ENCODE assay signal across 15 cellular contexts in the genomic region with DNA sequence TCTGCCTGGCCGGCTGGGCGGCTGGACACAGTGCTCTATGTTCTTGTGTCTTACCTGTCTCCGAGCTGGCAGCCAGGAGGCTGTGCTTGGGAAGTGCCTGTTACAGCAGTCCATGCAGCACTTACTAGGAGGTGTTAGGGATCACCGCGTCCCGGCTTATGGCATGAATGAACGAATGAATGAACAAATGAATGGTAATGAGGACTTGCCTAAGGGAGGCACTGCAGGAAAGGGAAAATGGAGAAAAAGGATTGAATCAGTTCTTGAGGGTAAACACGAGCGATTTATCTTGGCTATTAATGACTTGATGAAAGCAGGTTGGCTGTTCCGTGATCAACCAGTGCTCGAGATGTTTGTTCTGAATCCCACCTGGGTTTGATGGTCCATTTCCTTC. TPM values are rescaled to one million over a fixed set of nuclear protein-coding genes. Genes with fewer than 3 reads are reported as not detected.
DNase-seq lines count a peak whose midpoint lies in the region; ATAC-seq and TF ChIP-seq lines count a peak whose summit lies in the region.
"Had no signal": no experiment of that assay in that cellular context is flagged by ENCODE, and none has a peak within 500 bp of the region (broad histone marks: within the 10 kb centered on the region; RNA-seq: fewer than 3 reads in every experiment).

No MANE protein-coding gene starts in this region.

- no CpG with 5 or more reads among the region's 11 CpGs for WGBS in trophoblast cell (ENCODE audit: extremely low coverage, insufficient coverage, insufficient read length)

- no peak overlapping the region for H3K4me3 ChIP-seq in CD8-positive, alpha-beta T cell (ENCODE audit: low read depth, low read length)
- no peak overlapping the region for H3K4me3 ChIP-seq in PC-9
- no peak overlapping the region for H3K4me3 ChIP-seq in trophoblast cell (ENCODE audit: low read depth, low read length)
- H3K4me3 ChIP-seq: SJCRH30 had no signal

- H2BK5ac ChIP-seq in trophoblast cell (ENCODE audit: low read depth, low read length, poor library complexity) = no peak overlapping the region

- no peak overlapping the region for H4K91ac ChIP-seq in trophoblast cell (ENCODE audit: low read depth, low read length)

- peaks cover 33% of the 10 kb centered on the region for H3F3A ChIP-seq in PC-9 (ENCODE audit: insufficient read depth, low read depth)

- no peak overlapping the region for H3K9ac ChIP-seq in trophoblast cell (ENCODE audit: low read length)

- H3K27me3 ChIP-seq in CD8-positive, alpha-beta T cell (ENCODE audit: insufficient read depth, low read length) = no peaks in the 10 kb centered on the region
- H3K27me3 ChIP-seq in PC-9 (ENCODE audit: insufficient read depth, low read depth) (no peaks in the 10 kb centered on the region), trophoblast cell (ENCODE audit: insufficient read depth, low read length) (no peaks in the 10 kb centered on the region)
- H3K27me3 ChIP-seq: foreskin keratinocyte, SJCRH30 had no signal

- no peaks in the 10 kb centered on the region for H3K27me3 Mint-ChIP-seq in CD8-positive, alpha-beta T cell (ENCODE audit: low read depth)
- H3K27me3 Mint-ChIP-seq in effector memory CD8-positive, alpha-beta T cell = no peaks in the 10 kb centered on the region

- no peak overlapping the region for H3K4me2 ChIP-seq in PC-9
- no peak overlapping the region for H3K4me2 ChIP-seq in trophoblast cell (ENCODE audit: low read length)

- no peak for DNase-seq in CD8-positive, alpha-beta T cell
- no peak for DNase-seq in PC-9
- DNase-seq in effector memory CD8-positive, alpha-beta T cell = no peak
- DNase-seq in trophoblast cell = no peak
- no peak for DNase-seq in hepatic stellate cell (ENCODE audit: low spot score)
- no peak for DNase-seq in NCI-H774 (lab: John Stamatoyannopoulos, UW)
- DNase-seq: activated CD4-positive, CD25-positive, alpha-beta regulatory T cell; foreskin keratinocyte; left colon; NCI-H1092 treated with DMSO at 0.1 percent for 48 hours; nucleus accumbens; SJCRH30; stimulated activated CD4-positive, alpha-beta T cell treated with anti-CD3 and anti-CD28 coated beads, Interleukin-15, amount 100 ng/mL, for 24 hours; stimulated activated CD8-positive, alpha-beta memory T cell treated with anti-CD3 and anti-CD28 coated beads, Interleukin-4, amount 100 ng/mL, for 48 hours had no signal

- no peaks in the 10 kb centered on the region for H4K20me1 ChIP-seq in PC-9 (ENCODE audit: insufficient read depth)

- H3K14ac ChIP-seq in trophoblast cell (ENCODE audit: low read length) = no peak overlapping the region

- H3K9me3 ChIP-seq in CD8-positive, alpha-beta T cell (ENCODE audit: low read length) = no peaks in the 10 kb centered on the region
- H3K9me3 ChIP-seq in PC-9 (ENCODE audit: insufficient read depth, low read depth) (no peaks in the 10 kb centered on the region), trophoblast cell (ENCODE audit: insufficient read depth, low read depth, low read length) (peaks cover 3% of the 10 kb centered on the region)
- H3K9me3 ChIP-seq: SJCRH30 had no signal

- H3K4me1 ChIP-seq in CD8-positive, alpha-beta T cell (ENCODE audit: insufficient read depth, low read length) = peaks cover 60% of the 10 kb centered on the region
- H3K4me1 ChIP-seq in PC-9 (replicated peaks; ENCODE audit: insufficient read depth) = peaks cover 39% of the 10 kb centered on the region
- H3K4me1 ChIP-seq in trophoblast cell (ENCODE audit: control insufficient read depth in 1 of 2, insufficient read depth in 2 of 2, low read length in 2 of 2) = peaks cover 60 to 63% of the 10 kb centered on the region in 2 experiments

- POLR2A ChIA-PET in CD8-positive, alpha-beta T cell (lab: Charles Lee) = interaction anchor here (0.6 to 3.0 kb wide), 10 partner anchors 11 to 127 kb away, joined by 3 to 15 read pairs (median 6); partner anchors contain the start of genes GRPEL1 and TBC1D14
- POLR2A ChIA-PET in PC-9 (lab: Charles Lee; ENCODE audit: unreplicated experiment) = no interaction called here

- H3K79me2 ChIP-seq in PC-9 (ENCODE audit: low read depth) = peaks cover 16% of the 10 kb centered on the region; the same call in 1 of the 2 replicates
- H3K79me2 ChIP-seq in trophoblast cell (ENCODE audit: control insufficient read depth, insufficient read depth, low read length, poor library complexity) = peaks cover 5% of the 10 kb centered on the region

- CTCF ChIA-PET in CD8-positive, alpha-beta T cell (lab: Charles Lee) = interaction anchor here (0.7 to 2.1 kb wide), 3 partner anchors 13 to 46 kb away, joined by 3 to 9 read pairs (median 3); no protein-coding TSS in a partner anchor
- CTCF ChIA-PET in PC-9 (lab: Charles Lee) = no interaction called here

- ATAC-seq in CD8-positive, alpha-beta T cell = no peak
- ATAC-seq in effector memory CD8-positive, alpha-beta T cell (replicated peaks) = no peak
- ATAC-seq in GM18498 (IDR thresholded peaks at IDR 0.05; ENCODE audit: unreplicated experiment) = no peak
- ATAC-seq: foreskin keratinocyte, left colon had no signal

- H3K18ac ChIP-seq in trophoblast cell (ENCODE audit: low read length) = no peak overlapping the region

- H3K36me3 Mint-ChIP-seq in CD8-positive, alpha-beta T cell = peaks cover 19% of the 10 kb centered on the region
- H3K36me3 Mint-ChIP-seq in effector memory CD8-positive, alpha-beta T cell (ENCODE audit: insufficient read depth) = peaks cover 3% of the 10 kb centered on the region

- no peak overlapping the region for H3K4ac ChIP-seq in trophoblast cell (ENCODE audit: low read depth, low read length)

- H3K79me1 ChIP-seq in trophoblast cell (ENCODE audit: low read length) = peaks cover 32% of the 10 kb centered on the region

- no peak for TF ChIP-seq CTCF in CD8-positive, alpha-beta T cell (IDR thresholded peaks at IDR 0.05)
- TF ChIP-seq CTCF in PC-9 (conservative IDR thresholded peaks at IDR 0.05) = no peak

- H3K9me3 Mint-ChIP-seq in CD8-positive, alpha-beta T cell = peaks cover 2% of the 10 kb centered on the region
- no peaks in the 10 kb centered on the region for H3K9me3 Mint-ChIP-seq in effector memory CD8-positive, alpha-beta T cell

- no peak overlapping the region for H2BK120ac ChIP-seq in trophoblast cell (ENCODE audit: insufficient read depth, low read length, poor library complexity)

- H4K8ac ChIP-seq in trophoblast cell (ENCODE audit: low read depth, low read length) = no peak overlapping the region

- no peaks in the 10 kb centered on the region for H3K36me3 ChIP-seq in CD8-positive, alpha-beta T cell (ENCODE audit: insufficient read depth, low read length)
- H3K36me3 ChIP-seq in PC-9 (ENCODE audit: low read depth) = no peaks in the 10 kb centered on the region
- H3K36me3 ChIP-seq in trophoblast cell (ENCODE audit: control insufficient read depth in 1 of 2, insufficient read depth in 2 of 2, low read length in 2 of 2) = no peaks in the 10 kb centered on the region
- H3K36me3 ChIP-seq: SJCRH30 had no signal

- peak overlapping the region; percentile 66 for H3K4me3 Mint-ChIP-seq in CD8-positive, alpha-beta T cell
- peak overlapping the region; percentile 76 to 83 for H3K4me3 Mint-ChIP-seq in effector memory CD8-positive, alpha-beta T cell

- H2AFZ ChIP-seq in PC-9 (no peak overlapping the region), trophoblast cell (ENCODE audit: insufficient read depth, low read length, poor library complexity) (no peak overlapping the region)

- intact Hi-C loops in CD8-positive, alpha-beta T cell (cut with DNase I, micrococcal nuclease) = no loop called here
- intact Hi-C loops in PC-9 (cut with micrococcal nuclease; ENCODE audit: unreplicated experiment) = loop anchor here (5.0 kb wide), 1 partner anchor 47 kb away; no protein-coding TSS in a partner anchor

- H3K23ac ChIP-seq in trophoblast cell (ENCODE audit: low read length) = no peak overlapping the region

- no peak overlapping the region for H2AK5ac ChIP-seq in trophoblast cell (ENCODE audit: low read length)

- H3K9me2 ChIP-seq in PC-9 (ENCODE audit: insufficient read depth) = no peaks in the 10 kb centered on the region

- H3K27ac Mint-ChIP-seq in CD8-positive, alpha-beta T cell = peak overlapping the region; percentile 92
- peak overlapping the region; percentile 98 for H3K27ac Mint-ChIP-seq in effector memory CD8-positive, alpha-beta T cell

- no peak overlapping the region for H4K12ac ChIP-seq in trophoblast cell (ENCODE audit: low read depth, low read length)

- no peak overlapping the region for H3K27ac ChIP-seq in CD8-positive, alpha-beta T cell (ENCODE audit: low read depth, low read length)
- H3K27ac ChIP-seq in PC-9 = peak overlapping the region; percentile 94
- H3K27ac ChIP-seq in trophoblast cell (ENCODE audit: low read depth, low read length) = peak overlapping the region; percentile 1
- H3K27ac ChIP-seq: SJCRH30 had no signal

- no TSS peak for BruUV-seq in PC-9 (replicated peaks; lab: Mats Ljungman, UMichigan)

- H2BK12ac ChIP-seq in trophoblast cell (ENCODE audit: low read length) = no peak overlapping the region

- peaks cover 85% of the 10 kb centered on the region for H3K4me1 Mint-ChIP-seq in CD8-positive, alpha-beta T cell (ENCODE audit: low read depth)
- peaks cover 68 to 73% of the 10 kb centered on the region in 2 donors for H3K4me1 Mint-ChIP-seq in effector memory CD8-positive, alpha-beta T cell (ENCODE audit: low read depth in 2 of 2)

RNA-seq across cellular contexts. Expression of gene TBC1D14, which starts 31.1 kb away (rescaled TPM):
- total RNA-seq in CD8-positive, alpha-beta T cell = 10 to 100 TPM; 29.2 to 30.9 TPM
- 41.6 and 46.2 TPM in 2 replicates for total RNA-seq in PC-9 (2021)
- 21.7 and 21.9 TPM in 2 replicates for polyA plus RNA-seq in trophoblast cell (2013)
